ENCODE assay signal across 1 cellular context in the genomic region with DNA sequence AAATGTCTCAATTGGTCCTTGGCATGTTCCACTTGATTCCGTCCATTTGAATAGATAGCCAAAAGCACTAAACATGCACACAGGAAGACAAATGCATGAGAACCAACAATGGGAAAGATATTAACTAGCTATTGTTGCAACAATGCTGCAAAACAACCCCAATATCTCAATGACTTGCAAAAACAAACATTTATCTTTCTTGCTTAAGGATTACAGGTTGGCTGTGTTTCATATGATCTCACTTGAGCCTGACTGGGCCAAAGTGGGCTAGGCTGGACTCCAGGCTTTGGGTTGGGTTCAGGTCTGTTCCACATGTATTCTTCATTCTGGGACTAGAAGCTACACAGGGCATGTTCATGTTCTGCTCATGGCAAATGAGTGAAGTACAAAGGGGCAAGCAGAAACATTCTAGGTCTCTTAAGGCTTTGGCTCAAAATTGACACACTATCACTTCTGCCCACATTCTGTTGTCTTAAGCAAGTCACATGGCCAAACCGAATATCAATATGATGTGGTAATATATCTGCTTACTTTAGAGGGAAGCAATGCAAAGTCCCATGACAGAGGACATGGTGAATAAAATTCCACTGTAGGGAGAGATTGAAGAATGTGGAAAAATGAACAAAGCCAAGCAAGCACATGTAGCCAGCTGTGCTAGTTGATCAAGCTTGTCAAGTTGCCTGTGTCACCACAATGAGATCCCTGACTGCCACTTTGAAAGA.
TF ChIP-seq lines count a peak whose summit lies in the region.

No MANE protein-coding gene starts in this region.

TF ChIP-seq in K562, 482 proteins besides CTCF, POLR2A, EP300 and RAD21 (continued from another document):
- TF ChIP-seq, protein P1, sequence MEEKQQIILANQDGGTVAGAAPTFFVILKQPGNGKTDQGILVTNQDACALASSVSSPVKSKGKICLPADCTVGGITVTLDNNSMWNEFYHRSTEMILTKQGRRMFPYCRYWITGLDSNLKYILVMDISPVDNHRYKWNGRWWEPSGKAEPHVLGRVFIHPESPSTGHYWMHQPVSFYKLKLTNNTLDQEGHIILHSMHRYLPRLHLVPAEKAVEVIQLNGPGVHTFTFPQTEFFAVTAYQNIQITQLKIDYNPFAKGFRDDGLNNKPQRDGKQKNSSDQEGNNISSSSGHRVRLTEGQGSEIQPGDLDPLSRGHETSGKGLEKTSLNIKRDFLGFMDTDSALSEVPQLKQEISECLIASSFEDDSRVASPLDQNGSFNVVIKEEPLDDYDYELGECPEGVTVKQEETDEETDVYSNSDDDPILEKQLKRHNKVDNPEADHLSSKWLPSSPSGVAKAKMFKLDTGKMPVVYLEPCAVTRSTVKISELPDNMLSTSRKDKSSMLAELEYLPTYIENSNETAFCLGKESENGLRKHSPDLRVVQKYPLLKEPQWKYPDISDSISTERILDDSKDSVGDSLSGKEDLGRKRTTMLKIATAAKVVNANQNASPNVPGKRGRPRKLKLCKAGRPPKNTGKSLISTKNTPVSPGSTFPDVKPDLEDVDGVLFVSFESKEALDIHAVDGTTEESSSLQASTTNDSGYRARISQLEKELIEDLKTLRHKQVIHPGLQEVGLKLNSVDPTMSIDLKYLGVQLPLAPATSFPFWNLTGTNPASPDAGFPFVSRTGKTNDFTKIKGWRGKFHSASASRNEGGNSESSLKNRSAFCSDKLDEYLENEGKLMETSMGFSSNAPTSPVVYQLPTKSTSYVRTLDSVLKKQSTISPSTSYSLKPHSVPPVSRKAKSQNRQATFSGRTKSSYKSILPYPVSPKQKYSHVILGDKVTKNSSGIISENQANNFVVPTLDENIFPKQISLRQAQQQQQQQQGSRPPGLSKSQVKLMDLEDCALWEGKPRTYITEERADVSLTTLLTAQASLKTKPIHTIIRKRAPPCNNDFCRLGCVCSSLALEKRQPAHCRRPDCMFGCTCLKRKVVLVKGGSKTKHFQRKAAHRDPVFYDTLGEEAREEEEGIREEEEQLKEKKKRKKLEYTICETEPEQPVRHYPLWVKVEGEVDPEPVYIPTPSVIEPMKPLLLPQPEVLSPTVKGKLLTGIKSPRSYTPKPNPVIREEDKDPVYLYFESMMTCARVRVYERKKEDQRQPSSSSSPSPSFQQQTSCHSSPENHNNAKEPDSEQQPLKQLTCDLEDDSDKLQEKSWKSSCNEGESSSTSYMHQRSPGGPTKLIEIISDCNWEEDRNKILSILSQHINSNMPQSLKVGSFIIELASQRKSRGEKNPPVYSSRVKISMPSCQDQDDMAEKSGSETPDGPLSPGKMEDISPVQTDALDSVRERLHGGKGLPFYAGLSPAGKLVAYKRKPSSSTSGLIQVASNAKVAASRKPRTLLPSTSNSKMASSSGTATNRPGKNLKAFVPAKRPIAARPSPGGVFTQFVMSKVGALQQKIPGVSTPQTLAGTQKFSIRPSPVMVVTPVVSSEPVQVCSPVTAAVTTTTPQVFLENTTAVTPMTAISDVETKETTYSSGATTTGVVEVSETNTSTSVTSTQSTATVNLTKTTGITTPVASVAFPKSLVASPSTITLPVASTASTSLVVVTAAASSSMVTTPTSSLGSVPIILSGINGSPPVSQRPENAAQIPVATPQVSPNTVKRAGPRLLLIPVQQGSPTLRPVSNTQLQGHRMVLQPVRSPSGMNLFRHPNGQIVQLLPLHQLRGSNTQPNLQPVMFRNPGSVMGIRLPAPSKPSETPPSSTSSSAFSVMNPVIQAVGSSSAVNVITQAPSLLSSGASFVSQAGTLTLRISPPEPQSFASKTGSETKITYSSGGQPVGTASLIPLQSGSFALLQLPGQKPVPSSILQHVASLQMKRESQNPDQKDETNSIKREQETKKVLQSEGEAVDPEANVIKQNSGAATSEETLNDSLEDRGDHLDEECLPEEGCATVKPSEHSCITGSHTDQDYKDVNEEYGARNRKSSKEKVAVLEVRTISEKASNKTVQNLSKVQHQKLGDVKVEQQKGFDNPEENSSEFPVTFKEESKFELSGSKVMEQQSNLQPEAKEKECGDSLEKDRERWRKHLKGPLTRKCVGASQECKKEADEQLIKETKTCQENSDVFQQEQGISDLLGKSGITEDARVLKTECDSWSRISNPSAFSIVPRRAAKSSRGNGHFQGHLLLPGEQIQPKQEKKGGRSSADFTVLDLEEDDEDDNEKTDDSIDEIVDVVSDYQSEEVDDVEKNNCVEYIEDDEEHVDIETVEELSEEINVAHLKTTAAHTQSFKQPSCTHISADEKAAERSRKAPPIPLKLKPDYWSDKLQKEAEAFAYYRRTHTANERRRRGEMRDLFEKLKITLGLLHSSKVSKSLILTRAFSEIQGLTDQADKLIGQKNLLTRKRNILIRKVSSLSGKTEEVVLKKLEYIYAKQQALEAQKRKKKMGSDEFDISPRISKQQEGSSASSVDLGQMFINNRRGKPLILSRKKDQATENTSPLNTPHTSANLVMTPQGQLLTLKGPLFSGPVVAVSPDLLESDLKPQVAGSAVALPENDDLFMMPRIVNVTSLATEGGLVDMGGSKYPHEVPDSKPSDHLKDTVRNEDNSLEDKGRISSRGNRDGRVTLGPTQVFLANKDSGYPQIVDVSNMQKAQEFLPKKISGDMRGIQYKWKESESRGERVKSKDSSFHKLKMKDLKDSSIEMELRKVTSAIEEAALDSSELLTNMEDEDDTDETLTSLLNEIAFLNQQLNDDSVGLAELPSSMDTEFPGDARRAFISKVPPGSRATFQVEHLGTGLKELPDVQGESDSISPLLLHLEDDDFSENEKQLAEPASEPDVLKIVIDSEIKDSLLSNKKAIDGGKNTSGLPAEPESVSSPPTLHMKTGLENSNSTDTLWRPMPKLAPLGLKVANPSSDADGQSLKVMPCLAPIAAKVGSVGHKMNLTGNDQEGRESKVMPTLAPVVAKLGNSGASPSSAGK (IDR thresholded peaks at IDR 0.05): peak; percentile 19
- TF ChIP-seq, protein P2, sequence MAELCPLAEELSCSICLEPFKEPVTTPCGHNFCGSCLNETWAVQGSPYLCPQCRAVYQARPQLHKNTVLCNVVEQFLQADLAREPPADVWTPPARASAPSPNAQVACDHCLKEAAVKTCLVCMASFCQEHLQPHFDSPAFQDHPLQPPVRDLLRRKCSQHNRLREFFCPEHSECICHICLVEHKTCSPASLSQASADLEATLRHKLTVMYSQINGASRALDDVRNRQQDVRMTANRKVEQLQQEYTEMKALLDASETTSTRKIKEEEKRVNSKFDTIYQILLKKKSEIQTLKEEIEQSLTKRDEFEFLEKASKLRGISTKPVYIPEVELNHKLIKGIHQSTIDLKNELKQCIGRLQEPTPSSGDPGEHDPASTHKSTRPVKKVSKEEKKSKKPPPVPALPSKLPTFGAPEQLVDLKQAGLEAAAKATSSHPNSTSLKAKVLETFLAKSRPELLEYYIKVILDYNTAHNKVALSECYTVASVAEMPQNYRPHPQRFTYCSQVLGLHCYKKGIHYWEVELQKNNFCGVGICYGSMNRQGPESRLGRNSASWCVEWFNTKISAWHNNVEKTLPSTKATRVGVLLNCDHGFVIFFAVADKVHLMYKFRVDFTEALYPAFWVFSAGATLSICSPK (IDR thresholded peaks at IDR 0.05; ENCODE audit: borderline replicate concordance): no peak
- TF ChIP-seq, protein P3, sequence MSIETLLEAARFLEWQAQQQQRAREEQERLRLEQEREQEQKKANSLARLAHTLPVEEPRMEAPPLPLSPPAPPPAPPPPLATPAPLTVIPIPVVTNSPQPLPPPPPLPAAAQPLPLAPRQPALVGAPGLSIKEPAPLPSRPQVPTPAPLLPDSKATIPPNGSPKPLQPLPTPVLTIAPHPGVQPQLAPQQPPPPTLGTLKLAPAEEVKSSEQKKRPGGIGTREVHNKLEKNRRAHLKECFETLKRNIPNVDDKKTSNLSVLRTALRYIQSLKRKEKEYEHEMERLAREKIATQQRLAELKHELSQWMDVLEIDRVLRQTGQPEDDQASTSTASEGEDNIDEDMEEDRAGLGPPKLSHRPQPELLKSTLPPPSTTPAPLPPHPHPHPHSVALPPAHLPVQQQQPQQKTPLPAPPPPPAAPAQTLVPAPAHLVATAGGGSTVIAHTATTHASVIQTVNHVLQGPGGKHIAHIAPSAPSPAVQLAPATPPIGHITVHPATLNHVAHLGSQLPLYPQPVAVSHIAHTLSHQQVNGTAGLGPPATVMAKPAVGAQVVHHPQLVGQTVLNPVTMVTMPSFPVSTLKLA (conservative IDR thresholded peaks at IDR 0.05): 0 out of 4 replicates have a peak, but pooled peaks of 1 of the 2 experiments have one; percentile 8
- TF ChIP-seq, protein P4, sequence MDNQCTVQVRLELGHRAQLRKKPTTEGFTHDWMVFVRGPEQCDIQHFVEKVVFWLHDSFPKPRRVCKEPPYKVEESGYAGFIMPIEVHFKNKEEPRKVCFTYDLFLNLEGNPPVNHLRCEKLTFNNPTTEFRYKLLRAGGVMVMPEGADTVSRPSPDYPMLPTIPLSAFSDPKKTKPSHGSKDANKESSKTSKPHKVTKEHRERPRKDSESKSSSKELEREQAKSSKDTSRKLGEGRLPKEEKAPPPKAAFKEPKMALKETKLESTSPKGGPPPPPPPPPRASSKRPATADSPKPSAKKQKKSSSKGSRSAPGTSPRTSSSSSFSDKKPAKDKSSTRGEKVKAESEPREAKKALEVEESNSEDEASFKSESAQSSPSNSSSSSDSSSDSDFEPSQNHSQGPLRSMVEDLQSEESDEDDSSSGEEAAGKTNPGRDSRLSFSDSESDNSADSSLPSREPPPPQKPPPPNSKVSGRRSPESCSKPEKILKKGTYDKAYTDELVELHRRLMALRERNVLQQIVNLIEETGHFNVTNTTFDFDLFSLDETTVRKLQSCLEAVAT (IDR thresholded peaks at IDR 0.05): no peak
- TF ChIP-seq MAFG (tag; conservative IDR thresholded peaks at IDR 0.05) (peak; percentile 92), ZEB2 (IDR thresholded peaks at IDR 0.05) (no peak), FOXP1 (CRISPR knock-in tag; IDR thresholded peaks at IDR 0.05) (no peak), CEBPG (CRISPR knock-in tag; IDR thresholded peaks at IDR 0.05) (0 out of 2 replicates have a peak, but pooled peaks have one; percentile 14), CEBPG (tag; conservative IDR thresholded peaks at IDR 0.05 in 1 of 2, IDR thresholded peaks at IDR 0.05 in 1 of 2) (no peak), TEAD2 (tag; IDR thresholded peaks at IDR 0.05) (no peak)
